29 cellular contexts compared by ENCODE assay signal in genomic region chr2:65669574-65669973, GRCh38.
"Had no signal": no experiment of that assay in that cellular context is flagged by ENCODE, and none has a peak within 500 bp of the region (broad histone marks: within the 10 kb centered on the region; RNA-seq: fewer than 3 reads in every experiment).

No MANE protein-coding gene starts in this region.

- H3K79me2 ChIP-seq: hepatocyte had no signal

- H3K27me3 ChIP-seq: colonic mucosa, esophagus muscularis mucosa, foreskin keratinocyte, gastrocnemius medialis, gastroesophageal sphincter, heart left ventricle, hepatocyte had no signal

- H3K27ac Mint-ChIP-seq: dendritic cell treated with granulocyte-macrophage colony-stimulating factor and Interleukin-4, amounts not matched to agents 40 ng/mL and 50 ng/mL, for 4 days; effector memory CD8-positive, alpha-beta T cell; endodermal cell had no signal

- H3K4me2 ChIP-seq: hepatocyte had no signal

- H2AFZ ChIP-seq: hepatocyte had no signal

- H3K4me1 ChIP-seq: colonic mucosa, esophagus muscularis mucosa, esophagus squamous epithelium, foreskin keratinocyte, gastrocnemius medialis, gastroesophageal sphincter, heart left ventricle, heart right ventricle had no signal

- H3K27ac ChIP-seq: colonic mucosa, coronary artery, dorsolateral prefrontal cortex, epithelial cell of prostate, esophagus muscularis mucosa, esophagus squamous epithelium, foreskin keratinocyte, gastrocnemius medialis, gastroesophageal sphincter, heart left ventricle, heart right ventricle, hepatocyte had no signal

- H3K4me3 ChIP-seq: colonic mucosa, coronary artery, dorsolateral prefrontal cortex, esophagus muscularis mucosa, esophagus squamous epithelium, gastrocnemius medialis, gastroesophageal sphincter, heart left ventricle, heart right ventricle, hepatocyte had no signal

- H3K4me3 Mint-ChIP-seq: dendritic cell treated with granulocyte-macrophage colony-stimulating factor and Interleukin-4, amounts not matched to agents 40 ng/mL and 50 ng/mL, for 4 days; effector memory CD8-positive, alpha-beta T cell; endodermal cell had no signal

- H3K36me3 ChIP-seq: colonic mucosa, esophagus muscularis mucosa, esophagus squamous epithelium, gastrocnemius medialis, gastroesophageal sphincter, heart left ventricle, heart right ventricle had no signal

- H3K9me3 ChIP-seq: colonic mucosa, gastrocnemius medialis had no signal

- ATAC-seq: effector memory CD8-positive, alpha-beta T cell; esophagus mucosa; foreskin keratinocyte; gastrocnemius medialis; gastroesophageal sphincter; heart left ventricle; heart right ventricle had no signal

- FAIRE-seq: colon, endometrium, endothelial cell of umbilical vein, frontal cortex had no signal

- DNase-seq: colonic mucosa; cortex of kidney; dermis blood vessel endothelial cell; dorsolateral prefrontal cortex; effector CD4-positive, alpha-beta T cell; effector CD8-positive, alpha-beta T cell; effector memory CD4-positive, alpha-beta T cell; effector memory CD8-positive, alpha-beta T cell; endodermal cell; esophagus squamous epithelium; foreskin fibroblast; foreskin keratinocyte; foreskin melanocyte; gastrocnemius medialis; glutamatergic neuron; head of caudate nucleus; heart left ventricle; heart right ventricle had no signal
